Comparison of ENCODE assay signal across 12 cellular contexts in genomic region chr3:13880811-13881156, GRCh38. TPM values are rescaled to one million over a fixed set of nuclear protein-coding genes. Genes with fewer than 3 reads are reported as not detected.
DNase-seq lines count a peak whose midpoint lies in the region; ATAC-seq and TF ChIP-seq lines count a peak whose summit lies in the region.
"Had no signal": no experiment of that assay in that cellular context is flagged by ENCODE, and none has a peak within 500 bp of the region (broad histone marks: within the 10 kb centered on the region; RNA-seq: fewer than 3 reads in every experiment).

No MANE protein-coding gene starts in this region.

- H3K36me3 Mint-ChIP-seq in Calu3 (ENCODE audit: insufficient read depth, unreplicated experiment): peaks cover 12% of the 10 kb centered on the region
- H3K36me3 Mint-ChIP-seq in neural crest cell (ENCODE audit: low read depth): peaks cover 3% of the 10 kb centered on the region

- H3K9me3 Mint-ChIP-seq in Calu3 (ENCODE audit: low read depth, unreplicated experiment) (no peaks in the 10 kb centered on the region), neural crest cell (no peaks in the 10 kb centered on the region)

- intact Hi-C loops in Calu3 (cut with micrococcal nuclease; ENCODE audit: unreplicated experiment): loop anchor here (1.0 to 10.0 kb wide), 2 partner anchors 222 to 386 kb away; no protein-coding TSS in a partner anchor

- no peaks in the 10 kb centered on the region for H3K4me1 Mint-ChIP-seq in Calu3 (ENCODE audit: low read depth, unreplicated experiment)
- peaks cover 15% of the 10 kb centered on the region for H3K4me1 Mint-ChIP-seq in neural crest cell

- H3K27ac Mint-ChIP-seq in Calu3 (ENCODE audit: unreplicated experiment): no peak overlapping the region
- H3K27ac Mint-ChIP-seq in neural crest cell (ENCODE audit: unreplicated experiment): no peak overlapping the region

- H3K27me3 Mint-ChIP-seq in Calu3 (ENCODE audit: unreplicated experiment): peaks cover 51% of the 10 kb centered on the region
- H3K27me3 Mint-ChIP-seq in neural crest cell (ENCODE audit: low read depth): peaks cover 93% of the 10 kb centered on the region

- no TSS peak for BruUV-seq in Calu3 (replicated peaks; lab: Mats Ljungman, UMichigan)

- CTCF ChIA-PET in Calu3 (lab: Charles Lee) (interaction anchor here (1.0 to 3.6 kb wide), 8 partner anchors 16 to 225 kb away, joined by 3 to 51 read pairs (median 4); no protein-coding TSS in a partner anchor), HEK293T (lab: Yijun Ruan, JAX) (interaction anchor here (0.8 to 3.5 kb wide), 4 partner anchors 223 to 448 kb away, joined by 3 to 32 read pairs (median 4); partner anchors contain the start of gene TMEM43)

- DNase-seq in Calu3 (no peak), NCI-H2227 treated with DMSO at 0.1 percent for 48 hours (lab: John Stamatoyannopoulos, UW) (peak; percentile 10), epithelial cell of proximal tubule (ENCODE audit: low read depth) (no peak), neural crest cell (ENCODE audit: low read depth, low spot score) (no peak), islet precursor cell (no peak), HEK293T (ENCODE audit: extremely low spot score) (no peak), NCI-H446 treated with DMSO at 0.1 percent for 48 hours (lab: John Stamatoyannopoulos, UW) (no peak)
- DNase-seq: GOT3, NCI-H1436 treated with DMSO at 0.1 percent for 48 hours, NCI-H774 had no signal

- POLR2A ChIA-PET in HEK293T (lab: Yijun Ruan, JAX): no interaction called here

- peak overlapping the region; percentile 61 for H3K4me3 ChIP-seq in epithelial cell of proximal tubule (ENCODE audit: low read depth, low read length)

- TF ChIP-seq CTCF in Calu3 (IDR thresholded peaks at IDR 0.05; ENCODE audit: unreplicated experiment): no peak
- TF ChIP-seq CTCF in epithelial cell of proximal tubule (conservative IDR thresholded peaks at IDR 0.05; ENCODE audit: low read depth, low read length): no peak
- TF ChIP-seq CTCF in neural crest cell (conservative IDR thresholded peaks at IDR 0.05): no peak

- H3K4me3 Mint-ChIP-seq in Calu3 (ENCODE audit: low read depth, unreplicated experiment) (peak overlapping the region; percentile 52), neural crest cell (peak overlapping the region; percentile 52)

- ATAC-seq in HG03354 (IDR thresholded peaks at IDR 0.05; ENCODE audit: poor library complexity, severe bottlenecking, unreplicated experiment): no peak

TF ChIP-seq in HEK293T, 16 proteins besides CTCF, POLR2A, EP300 and RAD21:
- TF ChIP-seq FOXA1 (IDR thresholded peaks at IDR 0.05) (no peak), SUZ12 (IDR thresholded peaks at IDR 0.05) (no peak), ARNT (IDR thresholded peaks at IDR 0.05) (no peak), FOXK2 (IDR thresholded peaks at IDR 0.05) (no peak), BHLHE40 (IDR thresholded peaks at IDR 0.05; ENCODE audit: borderline replicate concordance) (no peak), ELF4 (IDR thresholded peaks at IDR 0.05) (no peak), CTBP1 (IDR thresholded peaks at IDR 0.05; ENCODE audit: borderline replicate concordance) (no peak), TARDBP (IDR thresholded peaks at IDR 0.05) (no peak)
TF ChIP-seq in HEK293T: peak in this region for 0.

RNA-seq across cellular contexts. Expression of gene WNT7A, which starts 0.9 kb away (rescaled TPM):
- 2.7 and 3.5 TPM in 2 replicates for total RNA-seq in Calu3 (2022)
- 8.6 and 10.3 TPM in 2 replicates for total RNA-seq in epithelial cell of proximal tubule
- 8.4 and 9.8 TPM in 2 replicates for total RNA-seq in neural crest cell
- total RNA-seq: fibroblast of villous mesenchyme had no signal
